ENCODE assay signal across 8 cellular contexts in genomic region chr5:139847790-139848507, GRCh38. TPM values are rescaled to one million over a fixed set of nuclear protein-coding genes. Genes with fewer than 3 reads are reported as not detected.
DNase-seq lines count a peak whose midpoint lies in the region; ATAC-seq and TF ChIP-seq lines count a peak whose summit lies in the region.

No MANE protein-coding gene starts in this region.

- peaks cover 9% of the 10 kb centered on the region for H3K27me3 ChIP-seq in SJCRH30
- no peaks in the 10 kb centered on the region for H3K27me3 ChIP-seq in ovary
- peaks cover 45% of the 10 kb centered on the region for H3K27me3 ChIP-seq in thymus (ENCODE audit: control insufficient read depth, insufficient read depth)

- intact Hi-C loops in activated naive CD4-positive, alpha-beta T cell treated with anti-CD3 and anti-CD28 coated beads for 36 hours (cut with micrococcal nuclease) = loop anchor here (2.0 to 10.0 kb wide), 3 partner anchors 17 to 307 kb away; no protein-coding TSS in a partner anchor
- intact Hi-C loops in head of caudate nucleus (cut with DNase I) (no loop called here), ovary (cut with DNase I) (loop anchor here in 2 of 4 donors (5.0 to 10.0 kb wide), 3 partner anchors 51 to 297 kb away; partner anchors contain the start of gene PSD2 (in 2 of the 2))

- peaks cover 16% of the 10 kb centered on the region for H3K27me3 Mint-ChIP-seq in activated naive CD4-positive, alpha-beta T cell treated with anti-CD3 and anti-CD28 coated beads for 36 hours (ENCODE audit: low read depth)

- CTCF ChIA-PET in activated naive CD4-positive, alpha-beta T cell treated with anti-CD3 and anti-CD28 coated beads for 36 hours (lab: Charles Lee) = interaction anchor here (0.6 to 4.0 kb wide), 9 partner anchors 15 to 277 kb away, joined by 3 to 31 read pairs (median 4); no protein-coding TSS in a partner anchor

- peak; percentile 6 for TF ChIP-seq POLR2A in ovary (IDR thresholded peaks at IDR 0.05)

- H3K36me3 ChIP-seq in SJCRH30 = no peaks in the 10 kb centered on the region
- H3K36me3 ChIP-seq in ovary = no peaks in the 10 kb centered on the region
- no peaks in the 10 kb centered on the region for H3K36me3 ChIP-seq in thymus (ENCODE audit: control insufficient read depth, insufficient read depth)

- H3K27ac Mint-ChIP-seq in activated naive CD4-positive, alpha-beta T cell treated with anti-CD3 and anti-CD28 coated beads for 36 hours = no peak overlapping the region

- H3K4me1 ChIP-seq in SJCRH30 (no peaks in the 10 kb centered on the region), ovary (ENCODE audit: insufficient read depth) (peaks cover 5% of the 10 kb centered on the region), thymus (ENCODE audit: control insufficient read depth, insufficient read depth, low read length) (no peaks in the 10 kb centered on the region)

- peak; percentile 72 for ATAC-seq in GM18511 (IDR thresholded peaks at IDR 0.05; ENCODE audit: unreplicated experiment)
- ATAC-seq in HG02852 (IDR thresholded peaks at IDR 0.05; ENCODE audit: unreplicated experiment) = peak; percentile 74

- H3K27ac ChIP-seq in SJCRH30 = no peak overlapping the region
- peak overlapping the region; percentile 83 to 87 for H3K27ac ChIP-seq in ovary
- no peak overlapping the region for H3K27ac ChIP-seq in thymus (ENCODE audit: low read depth)

- H3K36me3 Mint-ChIP-seq in activated naive CD4-positive, alpha-beta T cell treated with anti-CD3 and anti-CD28 coated beads for 36 hours (ENCODE audit: low read depth) = no peaks in the 10 kb centered on the region

- H3K9me3 Mint-ChIP-seq in activated naive CD4-positive, alpha-beta T cell treated with anti-CD3 and anti-CD28 coated beads for 36 hours = no peaks in the 10 kb centered on the region

- WGBS in ovary, 3 donors = 1 to 10% (median 3%) methylated on average over 42 to 107 of the region's 107 CpGs
- under 1% methylated on average over 107 of the region's 107 CpGs for WGBS in thymus

- DNase-seq in SJCRH30 (peak in 1 of 2 experiments; percentile 12), head of caudate nucleus (peak in 40 of 42 donors; percentile 45 to 88 (median 73)), ovary (peak; percentile 71 to 87 (median 78)), pons (ENCODE audit: low spot score) (no peak)
- DNase-seq in activated naive CD4-positive, alpha-beta T cell treated with anti-CD3 and anti-CD28 coated beads for 36 hours = peak; percentile 70

- H3K4me3 Mint-ChIP-seq in activated naive CD4-positive, alpha-beta T cell treated with anti-CD3 and anti-CD28 coated beads for 36 hours = peak overlapping the region; percentile 58

- no peaks in the 10 kb centered on the region for H3K9me3 ChIP-seq in SJCRH30 (replicated peaks)
- no peaks in the 10 kb centered on the region for H3K9me3 ChIP-seq in ovary
- H3K9me3 ChIP-seq in thymus (ENCODE audit: control insufficient read depth) = no peaks in the 10 kb centered on the region

- no peak for TF ChIP-seq EP300 in ovary (IDR thresholded peaks at IDR 0.05)

- peaks cover 5% of the 10 kb centered on the region for H3K4me1 Mint-ChIP-seq in activated naive CD4-positive, alpha-beta T cell treated with anti-CD3 and anti-CD28 coated beads for 36 hours (ENCODE audit: low read depth)

- H3K4me3 ChIP-seq in SJCRH30 = peak overlapping the region; percentile 39
- H3K4me3 ChIP-seq in ovary = peak overlapping the region; percentile 56
- peak overlapping the region; percentile 62 for H3K4me3 ChIP-seq in thymus (ENCODE audit: low read length)

- TF ChIP-seq CTCF in ovary (IDR thresholded peaks at IDR 0.05) = peak in 2 of 3 donors; percentile 27 to 37

RNA-seq across cellular contexts. Expression of gene PSD2, which starts 52.3 kb away (rescaled TPM):
- total RNA-seq in SJCRH30 (2014; rRNA removed; shearing (Covaris generic)) = not detected in 2 replicates
- not detected for total RNA-seq in activated naive CD4-positive, alpha-beta T cell treated with anti-CD3 and anti-CD28 coated beads for 36 hours
- under 1 TPM in 5 of 7 donors, not detected in 2; 0.05 to 0.37 (median 0.13) TPM for total RNA-seq in ovary
- polyA plus RNA-seq in ovary (under 1 TPM; 0.10 to 0.12 TPM), thymus (0.82 TPM)

Comparison
In these comparisons a context has a peak if more than half of its experiments do, and no peak if none do; other contexts are left out.
1. H3K27ac ChIP-seq: peak in ovary (2 of 2); none in SJCRH30 (single experiment) and thymus (single experiment).
2. Peak in every context shown above with its lines, with median percentiles within 50 percentile points of each other: H3K4me3 ChIP-seq.